8 cellular contexts compared by ENCODE assay signal in genomic region chr10:73729781-73730152, GRCh38. TPM values are rescaled to one million over a fixed set of nuclear protein-coding genes. Genes with fewer than 3 reads are reported as not detected.
A peak's percentile ranks its signal among the peaks of the same experiment; 100 is the strongest.
DNase-seq lines count a peak whose midpoint lies in the region; ATAC-seq, FAIRE-seq and TF ChIP-seq lines count a peak whose summit lies in the region.
"Not testable (repeated sequence)": the region's sequence is repeated elsewhere in the genome, so short reads cannot be mapped to it uniquely, and the experiment has no call there.

No MANE protein-coding gene starts in this region.

- H3K4me1 ChIP-seq in effector memory CD4-positive, alpha-beta T cell (ENCODE audit: control insufficient read depth, insufficient read depth, low read length, poor library complexity, severe bottlenecking); pancreas: not testable (repeated sequence)

- H2AFZ ChIP-seq in SU-DHL-6 (ENCODE audit: low read depth, low read length, severe bottlenecking): peak overlapping the region; percentile 69

- not testable (repeated sequence) for H3K9me2 ChIP-seq in SU-DHL-6 (replicated peaks; ENCODE audit: insufficient read depth, low read length)

- H3K27me3 Mint-ChIP-seq in IgD-negative memory B cell; stimulated activated memory B cell treated with anti-CD40 and anti-IgM and Interleukin-4, amounts not matched to agents 10 μg/mL and 1 μg/mL and 100 μg/mL, for 72 hours: not testable (repeated sequence)

- not testable (repeated sequence) for H3K27ac ChIP-seq in SU-DHL-6 (ENCODE audit: low read depth, low read length)
- H3K27ac ChIP-seq in effector memory CD4-positive, alpha-beta T cell (ENCODE audit: insufficient read depth, low read length, poor library complexity, severe bottlenecking): peak overlapping the region; percentile 79
- H3K27ac ChIP-seq in pancreas: peak overlapping the region; percentile 73 to 91 (median 84)

- H3K9me3 Mint-ChIP-seq in IgD-negative memory B cell; stimulated activated memory B cell treated with anti-CD40 and anti-IgM and Interleukin-4, amounts not matched to agents 10 μg/mL and 1 μg/mL and 100 μg/mL, for 72 hours: not testable (repeated sequence)

- not testable (repeated sequence) for H3K36me3 ChIP-seq in SU-DHL-6 (ENCODE audit: low read length)
- H3K36me3 ChIP-seq in effector memory CD4-positive, alpha-beta T cell (ENCODE audit: control insufficient read depth, insufficient read depth, low read length): peaks cover 28% of the 10 kb centered on the region
- peaks cover 0 to 29% (median 0%) of the 10 kb centered on the region in 3 donors for H3K36me3 ChIP-seq in pancreas

- peak overlapping the region; percentile 68 for H3K4me2 ChIP-seq in SU-DHL-6 (ENCODE audit: low read depth, low read length, poor library complexity, severe bottlenecking)

- not testable (repeated sequence) for H4K20me1 ChIP-seq in SU-DHL-6 (ENCODE audit: low read depth, low read length)

- not testable (repeated sequence) for H3F3A ChIP-seq in SU-DHL-6 (ENCODE audit: insufficient read depth)

- H3K4me3 Mint-ChIP-seq in IgD-negative memory B cell: peak overlapping the region; percentile 99 to 100 (median 100)
- peak overlapping the region; percentile 88 for H3K4me3 Mint-ChIP-seq in stimulated activated memory B cell treated with anti-CD40 and anti-IgM and Interleukin-4, amounts not matched to agents 10 μg/mL and 1 μg/mL and 100 μg/mL, for 72 hours

- not testable (repeated sequence) for H3K27me3 ChIP-seq in SU-DHL-6 (ENCODE audit: low read length); effector memory CD4-positive, alpha-beta T cell (replicated peaks; ENCODE audit: control insufficient read depth, insufficient read depth, low read length, poor library complexity, severe bottlenecking); pancreas

- H3K9me3 ChIP-seq in SU-DHL-6 (ENCODE audit: insufficient read depth, low read length); effector memory CD4-positive, alpha-beta T cell (ENCODE audit: control insufficient read depth, low read length); pancreas: not testable (repeated sequence)

- peak; percentile 48 for DNase-seq in CD1c-positive myeloid dendritic cell (ENCODE audit: extremely low spot score)
- peak; percentile 77 for DNase-seq in activated effector memory CD4-positive, alpha-beta T cell treated with anti-CD3 and anti-CD28 coated beads, Interleukin-2, amount 50 U/mL, for 16 hours
- peak in 2 of 3 donors; percentile 16 to 21 for DNase-seq in effector memory CD4-positive, alpha-beta T cell
- peak; percentile 59 for DNase-seq in iris pigment epithelial cell (ENCODE audit: low read depth)
- peak in 1 of 6 donors; percentile 20 for DNase-seq in pancreas

- H3K4me3 ChIP-seq in SU-DHL-6 (ENCODE audit: insufficient read depth, low read length, poor library complexity, severe bottlenecking): peak overlapping the region; percentile 94
- peak overlapping the region; percentile 91 for H3K4me3 ChIP-seq in effector memory CD4-positive, alpha-beta T cell (ENCODE audit: insufficient read depth, low read depth, low read length, poor library complexity, severe bottlenecking)
- peak overlapping the region; percentile 42 to 81 (median 70) for H3K4me3 ChIP-seq in pancreas

- TF ChIP-seq CTCF in SU-DHL-6 (IDR thresholded peaks at IDR 0.05; ENCODE audit: insufficient read depth, low read length, poor library complexity, severe bottlenecking); pancreas (IDR thresholded peaks at IDR 0.05): not testable (repeated sequence)

- intact Hi-C loops in pancreas (cut with DNase I): not testable (repeated sequence)

- peak; percentile 23 to 51 (median 29) for ATAC-seq in pancreas
- ATAC-seq in stimulated activated memory B cell treated with anti-CD40 and anti-IgM and Interleukin-4, amounts not matched to agents 10 μg/mL and 1 μg/mL and 100 μg/mL, for 72 hours: peak; percentile 46

- H3K36me3 Mint-ChIP-seq in IgD-negative memory B cell; stimulated activated memory B cell treated with anti-CD40 and anti-IgM and Interleukin-4, amounts not matched to agents 10 μg/mL and 1 μg/mL and 100 μg/mL, for 72 hours: not testable (repeated sequence)

- H3K27ac Mint-ChIP-seq in IgD-negative memory B cell: peak overlapping the region; percentile 90 to 98 (median 98)
- H3K27ac Mint-ChIP-seq in stimulated activated memory B cell treated with anti-CD40 and anti-IgM and Interleukin-4, amounts not matched to agents 10 μg/mL and 1 μg/mL and 100 μg/mL, for 72 hours: peak overlapping the region; percentile 90

- WGBS in pancreas, 2 donors: 0% methylated on average over 9 of the region's 9 CpGs

- H3K4me1 Mint-ChIP-seq in IgD-negative memory B cell: peaks cover 12 to 15% (median 13%) of the 10 kb centered on the region in 3 donors
- not testable (repeated sequence) for H3K4me1 Mint-ChIP-seq in stimulated activated memory B cell treated with anti-CD40 and anti-IgM and Interleukin-4, amounts not matched to agents 10 μg/mL and 1 μg/mL and 100 μg/mL, for 72 hours

- H3K79me2 ChIP-seq in SU-DHL-6 (ENCODE audit: insufficient read depth, low read length): peaks cover 24% of the 10 kb centered on the region

- peak overlapping the region; percentile 87 for H3K9ac ChIP-seq in SU-DHL-6 (ENCODE audit: low read length)

- FAIRE-seq in pancreas (lab: Jason Lieb, UNC): not testable (repeated sequence)

RNA-seq across cellular contexts. Expression of gene SEC24C, which starts 14.4 kb away (rescaled TPM):
- polyA plus RNA-seq in IgD-negative memory B cell: 31.8 TPM
- total RNA-seq in pancreas: 10 to 100 TPM; 23.3 to 42.5 (median 30.2) TPM
- 10 to 100 TPM; 33.1 to 36.2 TPM for polyA plus RNA-seq in pancreas

RNA-seq across cellular contexts. Expression of gene AGAP5, which starts 31.9 kb away (rescaled TPM):
- 0.99 TPM for polyA plus RNA-seq in IgD-negative memory B cell
- 1 to 10 TPM; 4.3 to 8.7 (median 7.0) TPM for total RNA-seq in pancreas
- polyA plus RNA-seq in pancreas: 10 to 100 TPM; 11.8 to 18.4 TPM

RNA-seq across cellular contexts. Expression of gene CHCHD1, which starts 52.1 kb away (rescaled TPM):
- polyA plus RNA-seq in IgD-negative memory B cell (54.4 TPM), pancreas (10 to 100 TPM; 26.3 to 31.7 TPM)
- 1 to 10 TPM; 4.4 to 9.6 (median 7.3) TPM for total RNA-seq in pancreas

RNA-seq across cellular contexts. Expression of gene ZSWIM8, which starts 55.6 kb away (rescaled TPM):
- 15.2 TPM for polyA plus RNA-seq in IgD-negative memory B cell
- total RNA-seq in pancreas: 10 to 100 TPM; 20.7 to 73.3 (median 38.0) TPM
- polyA plus RNA-seq in pancreas: 100 to 1,000 TPM; 160 to 187 TPM
